ENCODE assay signal across 10 cellular contexts in the genomic region with DNA sequence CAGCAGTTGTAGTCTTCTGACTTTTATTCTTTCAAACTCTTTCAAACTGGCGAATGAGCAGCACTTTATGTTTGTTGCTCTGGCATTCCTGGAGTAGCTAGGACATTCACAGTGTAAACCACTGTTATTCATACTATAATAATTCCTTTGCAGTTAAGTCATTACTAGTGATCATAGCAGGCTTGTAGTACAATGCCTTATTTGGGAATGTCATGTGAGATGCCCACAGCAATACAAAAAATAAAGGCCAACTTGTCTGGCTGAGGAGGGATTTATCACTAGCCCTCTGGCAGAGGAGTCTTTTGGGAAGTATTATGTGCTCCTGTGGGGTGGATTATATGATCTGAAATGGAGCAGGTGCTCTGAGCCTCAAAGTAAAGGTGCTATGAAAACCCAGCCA.
DNase-seq lines count a peak whose midpoint lies in the region; ATAC-seq and TF ChIP-seq lines count a peak whose summit lies in the region.
"Had no signal": no experiment of that assay in that cellular context is flagged by ENCODE, and none has a peak within 500 bp of the region (broad histone marks: within the 10 kb centered on the region; RNA-seq: fewer than 3 reads in every experiment).

No MANE protein-coding gene starts in this region.

- no peak for TF ChIP-seq POLR2A in body of pancreas (IDR thresholded peaks at IDR 0.05)
- TF ChIP-seq POLR2A in stomach (IDR thresholded peaks at IDR 0.05) = no peak

- ATAC-seq in body of pancreas (peak; percentile 90), HG03159 (IDR thresholded peaks at IDR 0.05; ENCODE audit: unreplicated experiment) (no peak)
- no peak for ATAC-seq in activated naive CD4-positive, alpha-beta T cell treated with anti-CD3 and anti-CD28 coated beads, Interleukin-2, amount 50 U/mL, for 72 hours

- H3K9me3 Mint-ChIP-seq in HFFc6 = no peaks in the 10 kb centered on the region
- peaks cover 0 to 4% of the 10 kb centered on the region in 2 donors for H3K9me3 Mint-ChIP-seq in activated naive CD4-positive, alpha-beta T cell treated with anti-CD3 and anti-CD28 coated beads, Interleukin-2, amount 50 U/mL, for 72 hours

- intact Hi-C loops in body of pancreas (cut with DNase I) = no loop called here
- intact Hi-C loops in stomach (cut with DNase I; ENCODE audit: low total_unique reads) = no loop called here

- 48 to 55% methylated on average over 1 of the region's 1 CpG for WGBS in body of pancreas, 2 donors
- 56 to 86% (median 67%) methylated on average over 1 of the region's 1 CpG for WGBS in stomach, 5 donors

- peak overlapping the region; percentile 96 for H3K27ac Mint-ChIP-seq in HFFc6
- H3K27ac Mint-ChIP-seq in activated naive CD4-positive, alpha-beta T cell treated with anti-CD3 and anti-CD28 coated beads, Interleukin-2, amount 50 U/mL, for 72 hours = no peak overlapping the region

- peaks cover 41% of the 10 kb centered on the region for H3K4me1 Mint-ChIP-seq in HFFc6 (ENCODE audit: low read depth)

- H3K4me3 Mint-ChIP-seq in HFFc6 = peak overlapping the region; percentile 83

- TF ChIP-seq CTCF in HFFc6 (IDR thresholded peaks at IDR 0.05) (no peak), body of pancreas (IDR thresholded peaks at IDR 0.05) (no peak), stomach (IDR thresholded peaks at IDR 0.05) (no peak)

- peak overlapping the region in 2 of 4 donors; percentile 38 to 55 for H3K27ac ChIP-seq in body of pancreas
- peak overlapping the region in 4 of 5 donors; percentile 61 to 76 (median 63) for H3K27ac ChIP-seq in stomach
- H3K27ac ChIP-seq: KMS-11 had no signal

- no peaks in the 10 kb centered on the region for H3K36me3 ChIP-seq in body of pancreas (replicated peaks in 1 of 2; ENCODE audit: insufficient read depth in 1 of 2, low read depth in 2 of 2)
- H3K36me3 ChIP-seq in stomach = no peaks in the 10 kb centered on the region

- H3K27me3 Mint-ChIP-seq in HFFc6 (ENCODE audit: insufficient read depth) = no peaks in the 10 kb centered on the region

- H3K4me3 ChIP-seq in body of pancreas (no peak overlapping the region), stomach (no peak overlapping the region)

- no peaks in the 10 kb centered on the region for H3K36me3 Mint-ChIP-seq in HFFc6 (ENCODE audit: low read depth)
- H3K36me3 Mint-ChIP-seq in activated naive CD4-positive, alpha-beta T cell treated with anti-CD3 and anti-CD28 coated beads, Interleukin-2, amount 50 U/mL, for 72 hours = no peaks in the 10 kb centered on the region

- H3K27me3 ChIP-seq in body of pancreas = no peaks in the 10 kb centered on the region
- H3K27me3 ChIP-seq in stomach = no peaks in the 10 kb centered on the region

- H3K9me3 ChIP-seq in body of pancreas (no peaks in the 10 kb centered on the region), stomach (no peaks in the 10 kb centered on the region)

- DNase-seq in HFFc6 (peak; percentile 96), body of pancreas (peak in 1 of 4 donors; percentile 9), islet precursor cell (peak; percentile 76), stomach (no peak), NCI-H1436 treated with DMSO at 0.1 percent for 48 hours (lab: John Stamatoyannopoulos, UW) (no peak)
- no peak for DNase-seq in activated naive CD4-positive, alpha-beta T cell treated with anti-CD3 and anti-CD28 coated beads, Interleukin-2, amount 50 U/mL, for 72 hours (ENCODE audit: low spot score in 2 of 2)
- no peak for DNase-seq in activated CD4-positive, CD25-positive, alpha-beta regulatory T cell treated with anti-CD3 and anti-CD28 coated beads, Interleukin-2, amount 50 U/mL, for 72 hours
- DNase-seq: activated T-cell treated with anti-CD3 and anti-CD28 coated beads, Interleukin-2, amount 50 U/mL, for 48 hours had no signal

- no peak for TF ChIP-seq EP300 in stomach (IDR thresholded peaks at IDR 0.05)

- peaks cover 12% of the 10 kb centered on the region for H3K4me1 ChIP-seq in body of pancreas
- H3K4me1 ChIP-seq in stomach = peaks cover 0 to 16% (median 0%) of the 10 kb centered on the region in 4 donors

Comparison
In these comparisons a context has a peak if more than half of its experiments do, and no peak if none do; other contexts are left out.
1. DNase-seq: peak in HFFc6 (single experiment) and islet precursor cell (single experiment); none in stomach (single experiment), activated naive CD4-positive, alpha-beta T cell treated with anti-CD3 and anti-CD28 coated beads, Interleukin-2, amount 50 U/mL, for 72 hours (0 of 2), NCI-H1436 treated with DMSO at 0.1 percent for 48 hours (single experiment) and activated CD4-positive, CD25-positive, alpha-beta regulatory T cell treated with anti-CD3 and anti-CD28 coated beads, Interleukin-2, amount 50 U/mL, for 72 hours (single experiment).